In the genomic region with DNA sequence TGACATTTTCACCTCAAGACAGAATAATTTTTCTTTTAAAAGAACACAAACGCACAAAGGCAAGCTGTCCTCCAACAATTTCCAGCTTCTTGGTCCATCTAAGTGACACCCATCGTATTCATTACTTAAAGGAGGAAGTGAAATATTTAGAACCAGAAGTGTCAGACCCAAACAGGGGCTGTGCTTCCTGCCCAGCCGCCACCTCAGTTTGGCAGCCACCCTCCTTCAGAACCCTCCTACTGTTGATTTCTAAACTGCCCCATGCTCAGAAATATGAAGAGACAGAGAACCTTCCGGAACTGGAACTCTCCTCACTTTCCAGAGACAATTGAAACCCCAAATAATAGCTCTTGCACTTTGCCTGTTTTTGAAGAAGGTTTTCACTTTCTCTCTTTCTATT, we compare ENCODE assay signal across 23 cellular contexts.
"Had no signal": no experiment of that assay in that cellular context is flagged by ENCODE, and none has a peak within 500 bp of the region (broad histone marks: within the 10 kb centered on the region; RNA-seq: fewer than 3 reads in every experiment).

No MANE protein-coding gene starts in this region.

- H3K27ac Mint-ChIP-seq: activated naive CD4-positive, alpha-beta T cell treated with anti-CD3 and anti-CD28 coated beads for 36 hours; activated naive CD8-positive, alpha-beta T cell treated with anti-CD3 and anti-CD28 coated beads, Interleukin-2, amount 10 ng/mL, durations not matched to agents 7 days and 5 days; dendritic cell treated with granulocyte-macrophage colony-stimulating factor and Interleukin-4, amounts not matched to agents 40 ng/mL and 50 ng/mL, for 4 days; naive thymus-derived CD8-positive, alpha-beta T cell; T-helper 1 cell treated with Interleukin-12 subunit alpha and Interleukin-12 subunit beta and Interleukin-4 antibody, amounts not matched to agents 30 μg/mL and 1 μg/mL, for 36 hours had no signal

- H3K9me3 ChIP-seq: lower lobe of right lung, neutrophil, ovary, psoas muscle, thyroid gland had no signal

- ATAC-seq: left lobe of liver; lower lobe of right lung; naive thymus-derived CD8-positive, alpha-beta T cell; psoas muscle; right cardiac atrium had no signal

- H3K4me1 ChIP-seq: lower lobe of right lung, psoas muscle, thyroid gland had no signal

- H3K4me3 ChIP-seq: lower lobe of right lung, ovary, psoas muscle, thyroid gland had no signal

- H3K4me3 Mint-ChIP-seq: activated naive CD4-positive, alpha-beta T cell treated with anti-CD3 and anti-CD28 coated beads for 36 hours; activated naive CD8-positive, alpha-beta T cell treated with anti-CD3 and anti-CD28 coated beads, Interleukin-2, amount 10 ng/mL, durations not matched to agents 7 days and 5 days; dendritic cell treated with granulocyte-macrophage colony-stimulating factor and Interleukin-4, amounts not matched to agents 40 ng/mL and 50 ng/mL, for 4 days; naive thymus-derived CD8-positive, alpha-beta T cell; T-helper 1 cell treated with Interleukin-12 subunit alpha and Interleukin-12 subunit beta and Interleukin-4 antibody, amounts not matched to agents 30 μg/mL and 1 μg/mL, for 36 hours had no signal

- H3K4me1 Mint-ChIP-seq: activated naive CD8-positive, alpha-beta T cell treated with anti-CD3 and anti-CD28 coated beads, Interleukin-2, amount 10 ng/mL, durations not matched to agents 7 days and 5 days; naive thymus-derived CD8-positive, alpha-beta T cell had no signal

- DNase-seq: activated CD4-positive, alpha-beta T cell treated with anti-CD3 and anti-CD28 coated beads for 4 hours; activated CD4-positive, alpha-beta T cell treated with anti-CD3 and anti-CD28 coated beads, Interleukin-2, amount 50 U/mL, for 48 hours; activated CD4-positive, CD25-positive, alpha-beta regulatory T cell; activated effector memory CD4-positive, alpha-beta T cell treated with Interleukin-2 at 50 U/mL for 16 hours; activated naive CD4-positive, alpha-beta T cell treated with anti-CD3 and anti-CD28 coated beads for 36 hours; activated naive CD8-positive, alpha-beta T cell treated with anti-CD3 and anti-CD28 coated beads, Interleukin-2, amount 10 ng/mL, durations not matched to agents 7 days and 5 days; activated T-cell treated with anti-CD3 and anti-CD28 coated beads, Interleukin-2, amount 50 U/mL, for 48 hours; amniotic stem cell; effector CD4-positive, alpha-beta T cell; kidney; lower lobe of right lung; naive thymus-derived CD8-positive, alpha-beta T cell; ovary; psoas muscle; right cardiac atrium; stimulated activated CD4-positive, alpha-beta T cell treated with anti-CD3 and anti-CD28 coated beads, Interleukin-4, amount 100 ng/mL, for 24 hours; stimulated activated naive CD4-positive, alpha-beta T cell treated with Interleukin-2 at 50 U/mL for 16 hours; T1000; thyroid gland had no signal

- H3K9me3 Mint-ChIP-seq: activated naive CD4-positive, alpha-beta T cell treated with anti-CD3 and anti-CD28 coated beads for 36 hours; activated naive CD8-positive, alpha-beta T cell treated with anti-CD3 and anti-CD28 coated beads, Interleukin-2, amount 10 ng/mL, durations not matched to agents 7 days and 5 days; T-helper 1 cell treated with Interleukin-12 subunit alpha and Interleukin-12 subunit beta and Interleukin-4 antibody, amounts not matched to agents 30 μg/mL and 1 μg/mL, for 36 hours had no signal

- H3K36me3 Mint-ChIP-seq: activated naive CD8-positive, alpha-beta T cell treated with anti-CD3 and anti-CD28 coated beads, Interleukin-2, amount 10 ng/mL, durations not matched to agents 7 days and 5 days; naive thymus-derived CD8-positive, alpha-beta T cell had no signal

- H3K36me3 ChIP-seq: lower lobe of right lung, neutrophil, ovary, thyroid gland had no signal

- H3K27ac ChIP-seq: lower lobe of right lung, neutrophil, ovary, psoas muscle, thyroid gland had no signal

- H3K27me3 Mint-ChIP-seq: dendritic cell treated with granulocyte-macrophage colony-stimulating factor and Interleukin-4, amounts not matched to agents 40 ng/mL and 50 ng/mL, for 4 days had no signal

- H3K27me3 ChIP-seq: neutrophil, ovary, thyroid gland had no signal
